ENCODE assay signal across 21 cellular contexts in genomic region chr11:18676803-18677202, GRCh38. TPM values are rescaled to one million over a fixed set of nuclear protein-coding genes. Genes with fewer than 3 reads are reported as not detected.
DNase-seq lines count a peak whose midpoint lies in the region; ATAC-seq and TF ChIP-seq lines count a peak whose summit lies in the region.
"Had no signal": no experiment of that assay in that cellular context is flagged by ENCODE, and none has a peak within 500 bp of the region (broad histone marks: within the 10 kb centered on the region; RNA-seq: fewer than 3 reads in every experiment).

No MANE protein-coding gene starts in this region.

- no peak overlapping the region for H3K23ac ChIP-seq in mesendoderm (ENCODE audit: low read length)

- no peaks in the 10 kb centered on the region for H3K79me1 ChIP-seq in mesendoderm (ENCODE audit: low read length)

- intact Hi-C loops in mammary epithelial cell (cut with micrococcal nuclease), result no loop called here
- intact Hi-C loops in MCF 10A (cut with micrococcal nuclease), result no loop called here
- intact Hi-C loops in esophagus squamous epithelium (cut with DNase I), result no loop called here
- intact Hi-C loops in CD4-positive, alpha-beta T cell (cut with DNase I, micrococcal nuclease), result no loop called here

- H3K9me3 ChIP-seq in mammary epithelial cell (replicated peaks; ENCODE audit: insufficient read depth, low read length) (no peaks in the 10 kb centered on the region), esophagus squamous epithelium (no peaks in the 10 kb centered on the region), suprapubic skin (no peaks in the 10 kb centered on the region)
- H3K9me3 ChIP-seq in CD4-positive, alpha-beta T cell (ENCODE audit: control insufficient read depth, low read length), result no peaks in the 10 kb centered on the region

- H3K27ac ChIP-seq in mammary epithelial cell (ENCODE audit: insufficient read depth, low read depth, low read length) (no peak overlapping the region), esophagus squamous epithelium (peak overlapping the region in 3 of 4 donors; percentile 49 to 53 (median 51)), suprapubic skin (peak overlapping the region; percentile 10), mesendoderm (ENCODE audit: low read depth, low read length) (no peak overlapping the region)
- no peak overlapping the region for H3K27ac ChIP-seq in CD4-positive, alpha-beta T cell (ENCODE audit: low read depth, low read length)
- H3K27ac ChIP-seq: BLaER1 had no signal

- POLR2A ChIA-PET in MCF 10A (lab: Yijun Ruan, JAX), result interaction anchor here (0.7 kb wide), 1 partner anchor 1781 kb away, joined by 3 read pairs; no protein-coding TSS in a partner anchor
- POLR2A ChIA-PET in CD4-positive, alpha-beta T cell (lab: Charles Lee), result interaction anchor here (1.0 to 1.2 kb wide), 2 partner anchors 12 to 21 kb away, joined by 4 read pairs; no protein-coding TSS in a partner anchor

- H3K4me1 ChIP-seq in mammary epithelial cell (ENCODE audit: insufficient read depth, low read length) (no peaks in the 10 kb centered on the region), esophagus squamous epithelium (peaks cover 0 to 6% (median 0%) of the 10 kb centered on the region in 3 donors), suprapubic skin (no peaks in the 10 kb centered on the region), mesendoderm (ENCODE audit: control insufficient read depth, low read depth, low read length) (no peaks in the 10 kb centered on the region)

- no peaks in the 10 kb centered on the region for H3K27me3 Mint-ChIP-seq in MCF 10A (ENCODE audit: insufficient read depth, unreplicated experiment)
- H3K27me3 Mint-ChIP-seq in CD4-positive, alpha-beta T cell, result no peaks in the 10 kb centered on the region

- in situ Hi-C loops in mammary epithelial cell (cut with MboI; ENCODE audit: low sequenced_read_pairs in 2 of 2), result no loop called here

- H3K36me3 ChIP-seq in mammary epithelial cell (ENCODE audit: insufficient read depth, low read length) (no peaks in the 10 kb centered on the region), esophagus squamous epithelium (no peaks in the 10 kb centered on the region), suprapubic skin (no peaks in the 10 kb centered on the region), mesendoderm (ENCODE audit: control insufficient read depth, insufficient read depth, low read length) (no peaks in the 10 kb centered on the region)
- H3K36me3 ChIP-seq: BLaER1 had no signal

- no peak overlapping the region for H4K5ac ChIP-seq in mesendoderm (ENCODE audit: low read length)

- no peak overlapping the region for H2AK5ac ChIP-seq in mesendoderm (ENCODE audit: low read length)

- H3K4me3 ChIP-seq in mammary epithelial cell (replicated peaks in 1 of 3; ENCODE audit: insufficient read depth in 1 of 3, low read depth in 2 of 3, low read length in 3 of 3) (no peak overlapping the region), epithelial cell of esophagus (ENCODE audit: low read length) (no peak overlapping the region), esophagus squamous epithelium (no peak overlapping the region), suprapubic skin (no peak overlapping the region), mesendoderm (ENCODE audit: low read length) (no peak overlapping the region)
- H3K4me3 ChIP-seq: BLaER1, GM12878 had no signal

- H3K9me3 Mint-ChIP-seq in MCF 10A (ENCODE audit: unreplicated experiment), result no peaks in the 10 kb centered on the region
- H3K9me3 Mint-ChIP-seq in CD4-positive, alpha-beta T cell, result no peaks in the 10 kb centered on the region
- H3K9me3 Mint-ChIP-seq: CD14-positive monocyte; CD8-positive, alpha-beta T cell; H9 had no signal

- no peak overlapping the region for H3K27ac Mint-ChIP-seq in MCF 10A (ENCODE audit: low read depth, unreplicated experiment)
- no peak overlapping the region for H3K27ac Mint-ChIP-seq in CD4-positive, alpha-beta T cell
- H3K27ac Mint-ChIP-seq: CD14-positive monocyte; CD8-positive, alpha-beta T cell; H9 had no signal

- H2BK120ac ChIP-seq in mesendoderm (ENCODE audit: low read depth, low read length), result no peak overlapping the region

- no peak for TF ChIP-seq EP300 in suprapubic skin (IDR thresholded peaks at IDR 0.05)

- no peak overlapping the region for H3K9ac ChIP-seq in mammary epithelial cell (ENCODE audit: insufficient read depth, low read length)
- no peak overlapping the region for H3K9ac ChIP-seq in mesendoderm (ENCODE audit: low read length)
- H3K9ac ChIP-seq: BLaER1 had no signal

- no peak overlapping the region for H2BK5ac ChIP-seq in mesendoderm (ENCODE audit: low read length)

- no peak overlapping the region for H3K56ac ChIP-seq in mesendoderm (ENCODE audit: low read length)

- H3K4me1 Mint-ChIP-seq in MCF 10A (ENCODE audit: insufficient read depth, unreplicated experiment), result no peaks in the 10 kb centered on the region
- peaks cover 26% of the 10 kb centered on the region for H3K4me1 Mint-ChIP-seq in CD4-positive, alpha-beta T cell (ENCODE audit: low read depth)
- H3K4me1 Mint-ChIP-seq: H9 had no signal

- no peak for ATAC-seq in CD4-positive, alpha-beta T cell (ENCODE audit: poor library complexity)
- ATAC-seq: CD8-positive, alpha-beta T cell; GM12878; HepG2 had no signal

- TF ChIP-seq POLR2A in esophagus squamous epithelium (IDR thresholded peaks at IDR 0.05), result no peak
- no peak for TF ChIP-seq POLR2A in suprapubic skin (IDR thresholded peaks at IDR 0.05)

- H2AFZ ChIP-seq in mammary epithelial cell (ENCODE audit: low read depth, low read length), result peak overlapping the region; percentile 27

- no TSS peak for BruUV-seq in mammary epithelial cell (replicated peaks; lab: Mats Ljungman, UMichigan)
- BruUV-seq in MCF 10A (replicated peaks; lab: Mats Ljungman, UMichigan), result no TSS peak

- CTCF ChIA-PET in mammary epithelial cell (lab: Charles Lee; ENCODE audit: low non-redundant PET) (no interaction called here), MCF 10A (lab: Yijun Ruan, JAX) (interaction anchor here (0.6 to 2.3 kb wide), 2 partner anchors 9 to 55 kb away, joined by 6 to 9 read pairs; no protein-coding TSS in a partner anchor)
- CTCF ChIA-PET in CD4-positive, alpha-beta T cell (lab: Charles Lee), result interaction anchor here (1.0 kb wide), 1 partner anchor 87 kb away, joined by 5 read pairs; no protein-coding TSS in a partner anchor

- H3K27me3 ChIP-seq in mammary epithelial cell (ENCODE audit: insufficient read depth, low read length), result no peaks in the 10 kb centered on the region
- H3K27me3 ChIP-seq in esophagus squamous epithelium, result no peaks in the 10 kb centered on the region
- no peaks in the 10 kb centered on the region for H3K27me3 ChIP-seq in suprapubic skin
- no peaks in the 10 kb centered on the region for H3K27me3 ChIP-seq in CD4-positive, alpha-beta T cell (ENCODE audit: control insufficient read depth, insufficient read depth, low read length)
- H3K27me3 ChIP-seq in mesendoderm (ENCODE audit: insufficient read depth, low read length, poor library complexity), result no peaks in the 10 kb centered on the region
- H3K27me3 ChIP-seq: BLaER1 had no signal

- no peak overlapping the region for H3K4me3 Mint-ChIP-seq in MCF 10A (ENCODE audit: unreplicated experiment)
- no peak overlapping the region for H3K4me3 Mint-ChIP-seq in CD4-positive, alpha-beta T cell
- H3K4me3 Mint-ChIP-seq: CD14-positive monocyte; CD8-positive, alpha-beta T cell; H9 had no signal

- no peaks in the 10 kb centered on the region for H3K36me3 Mint-ChIP-seq in MCF 10A (ENCODE audit: insufficient read depth, unreplicated experiment)
- H3K36me3 Mint-ChIP-seq in CD4-positive, alpha-beta T cell (ENCODE audit: low read depth), result no peaks in the 10 kb centered on the region
- H3K36me3 Mint-ChIP-seq: CD14-positive monocyte; CD8-positive, alpha-beta T cell had no signal

- no peaks in the 10 kb centered on the region for H4K20me1 ChIP-seq in mammary epithelial cell (ENCODE audit: insufficient read depth, low read length)
- H4K20me1 ChIP-seq: BLaER1 had no signal

- H2BK15ac ChIP-seq in mesendoderm (replicated peaks; ENCODE audit: low read depth), result no peak overlapping the region

- H3K4ac ChIP-seq in mesendoderm (ENCODE audit: low read depth, low read length), result no peak overlapping the region

- DNase-seq in mammary epithelial cell (peak; percentile 89), MCF 10A (ENCODE audit: unreplicated experiment) (no peak), epithelial cell of esophagus (ENCODE audit: low read depth) (peak; percentile 94), esophagus squamous epithelium (lab: John Stamatoyannopoulos, UW) (no peak), suprapubic skin (ENCODE audit: low spot score in 2 of 2) (no peak), mesendoderm (no peak)
- no peak for DNase-seq in activated T-cell treated with anti-CD3 and anti-CD28 coated beads, Interleukin-2, amount 50 U/mL, for 48 hours
- no peak for DNase-seq in CD4-positive, alpha-beta T cell
- DNase-seq: 8988T; Calu3; CD8-positive, alpha-beta T cell; DMS79 treated with DMSO at 0.1 percent for 48 hours; GF-D8; H9 had no signal

- H4K8ac ChIP-seq in mesendoderm (ENCODE audit: low read depth, low read length), result no peak overlapping the region

- no peak for TF ChIP-seq CTCF in mammary epithelial cell (conservative IDR thresholded peaks at IDR 0.05 in 1 of 2, IDR thresholded peaks at IDR 0.05 in 1 of 2; ENCODE audit: extremely low read depth in 1 of 2, insufficient read depth in 1 of 2, low read depth in 1 of 2, low read length in 2 of 2)
- no peak for TF ChIP-seq CTCF in MCF 10A (IDR thresholded peaks at IDR 0.05; ENCODE audit: unreplicated experiment)
- no peak for TF ChIP-seq CTCF in epithelial cell of esophagus (IDR thresholded peaks at IDR 0.05; ENCODE audit: insufficient read depth, low read depth, low read length, missing control alignments)
- no peak for TF ChIP-seq CTCF in esophagus squamous epithelium (IDR thresholded peaks at IDR 0.05)
- no peak for TF ChIP-seq CTCF in suprapubic skin (IDR thresholded peaks at IDR 0.05)
- TF ChIP-seq CTCF in CD4-positive, alpha-beta T cell (IDR thresholded peaks at IDR 0.05), result no peak

- H3K18ac ChIP-seq in mesendoderm (ENCODE audit: low read length), result no peak overlapping the region

- 41% methylated on average over 3 of the region's 4 CpGs for WGBS in mammary epithelial cell (ENCODE audit: low coverage, missing lambda C conversion rate)
- WGBS in esophagus squamous epithelium, 2 donors, result 39 to 47% methylated on average over 4 of the region's 4 CpGs
- 40% methylated on average over 4 of the region's 4 CpGs for WGBS in suprapubic skin
- no CpG with 5 or more reads among the region's 4 CpGs for WGBS in mesendoderm (ENCODE audit: extremely low coverage, insufficient coverage, low lambda C conversion rate)

- H3K4me2 ChIP-seq in mammary epithelial cell (ENCODE audit: insufficient read depth, low read depth, low read length), result no peak overlapping the region
- no peak overlapping the region for H3K4me2 ChIP-seq in mesendoderm (ENCODE audit: low read length)
- H3K4me2 ChIP-seq: BLaER1 had no signal

- H3K79me2 ChIP-seq in mammary epithelial cell (ENCODE audit: insufficient read depth, low read length) (no peaks in the 10 kb centered on the region), mesendoderm (ENCODE audit: control insufficient read depth, insufficient read depth, low read length) (no peaks in the 10 kb centered on the region)

- dilution Hi-C loops in mammary epithelial cell (cut with HindIII; ENCODE audit: low sequenced_read_pairs), result no loop called here

RNA-seq across cellular contexts. Expression of gene TMEM86A, which starts 21.8 kb away (rescaled TPM):
- total RNA-seq in mammary epithelial cell, result 1 to 10 TPM; 2.0 to 3.3 TPM
- 0.39 TPM for polyA plus RNA-seq in mammary epithelial cell
- polyA minus RNA-seq in mammary epithelial cell, result not detected
- total RNA-seq in MCF 10A (2022), result 0.30 and 0.49 TPM in 2 replicates
- total RNA-seq in esophagus squamous epithelium, result 1 to 10 TPM in 3 of 4 donors, under 1 TPM in 1; 0.97 to 4.8 (median 1.5) TPM
- 10 to 100 TPM; 17.1 to 57.0 (median 41.1) TPM for total RNA-seq in suprapubic skin
- 1 to 10 TPM; 8.0 to 8.5 TPM for total RNA-seq in CD4-positive, alpha-beta T cell
- 0.58 TPM for polyA plus RNA-seq in mesendoderm (2013, experiment 1 of 2)
- polyA plus RNA-seq in mesendoderm (2013, experiment 2 of 2), result 0.71 TPM

RNA-seq across cellular contexts. Expression of gene SPTY2D1, which starts 42.7 kb away (rescaled TPM):
- total RNA-seq in mammary epithelial cell, result 10 to 100 TPM; 18.0 to 20.7 TPM
- 14.0 TPM for polyA plus RNA-seq in mammary epithelial cell
- polyA minus RNA-seq in mammary epithelial cell, result 24.9 TPM
- total RNA-seq in MCF 10A (2022), result 26.8 and 30.2 TPM in 2 replicates
- 10 to 100 TPM; 16.6 to 30.9 (median 19.0) TPM for total RNA-seq in esophagus squamous epithelium
- 10 to 100 TPM; 17.6 to 31.4 (median 27.3) TPM for total RNA-seq in suprapubic skin
- 10 to 100 TPM; 58.7 to 66.0 TPM for total RNA-seq in CD4-positive, alpha-beta T cell
- polyA plus RNA-seq in mesendoderm (2013, experiment 1 of 2), result 12.6 TPM
- polyA plus RNA-seq in mesendoderm (2013, experiment 2 of 2), result 13.5 TPM

RNA-seq across cellular contexts. Expression of gene IGSF22, which starts 49.2 kb away (rescaled TPM):
- total RNA-seq in mammary epithelial cell, result under 1 TPM; under 0.01 to 0.26 TPM
- polyA plus RNA-seq in mammary epithelial cell, result 0.03 TPM
- polyA minus RNA-seq in mammary epithelial cell, result not detected
- total RNA-seq in MCF 10A (2022), result not detected in 2 replicates
- under 1 TPM in 1 of 4 donors, not detected in 3; under 0.01 TPM for total RNA-seq in esophagus squamous epithelium
- 1 to 10 TPM in 1 of 4 donors, not detected in 3; 2.3 TPM for total RNA-seq in suprapubic skin
- 1 to 10 TPM; 4.0 to 5.0 TPM for total RNA-seq in CD4-positive, alpha-beta T cell
- 0.07 TPM for polyA plus RNA-seq in mesendoderm (2013, experiment 1 of 2)
- 0.07 TPM for polyA plus RNA-seq in mesendoderm (2013, experiment 2 of 2)
- total RNA-seq: A673, Calu3, GM12878, H1, HepG2 had no signal
- polyA plus RNA-seq: AG04450, CD14-positive monocyte, HepG2 had no signal

Comparison
In these comparisons a context has a peak if more than half of its experiments do, and no peak if none do; other contexts are left out.
1. DNase-seq: peak in mammary epithelial cell (single experiment) and epithelial cell of esophagus (single experiment); none in MCF 10A (single experiment), esophagus squamous epithelium (single experiment), suprapubic skin (0 of 2), activated T-cell treated with anti-CD3 and anti-CD28 coated beads, Interleukin-2, amount 50 U/mL, for 48 hours (0 of 2), CD4-positive, alpha-beta T cell (0 of 10) and mesendoderm (single experiment).
2. H3K27ac ChIP-seq: peak in esophagus squamous epithelium (3 of 4) and suprapubic skin (single experiment); none in mammary epithelial cell (single experiment), CD4-positive, alpha-beta T cell (single experiment) and mesendoderm (single experiment).